ENCODE assay signal across 8 cellular contexts in the genomic region with DNA sequence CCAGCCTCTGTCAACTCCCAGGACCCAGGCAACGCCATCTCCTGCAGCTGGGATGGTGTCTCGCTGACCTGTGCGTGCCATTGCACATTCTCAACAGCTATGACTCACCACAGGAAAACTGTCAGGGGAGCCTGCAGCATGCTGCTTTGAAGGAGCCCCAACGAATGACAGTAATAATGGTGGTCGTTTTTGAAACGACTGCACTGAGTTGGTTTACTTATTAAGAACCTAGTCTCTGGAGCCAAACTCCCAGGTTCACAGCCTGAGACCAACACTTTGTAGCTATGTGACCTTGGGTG. TPM values are rescaled to one million over a fixed set of nuclear protein-coding genes. Genes with fewer than 3 reads are reported as not detected.
A peak's percentile ranks its signal among the peaks of the same experiment; 100 is the strongest.
DNase-seq lines count a peak whose midpoint lies in the region; ATAC-seq and TF ChIP-seq lines count a peak whose summit lies in the region.

No MANE protein-coding gene starts in this region.

- H3K4me3 Mint-ChIP-seq in endodermal cell, result no peak overlapping the region

- peaks cover 58% of the 10 kb centered on the region for H3K27me3 Mint-ChIP-seq in endodermal cell (ENCODE audit: insufficient read depth)

- peaks cover 6% of the 10 kb centered on the region for H3K4me1 Mint-ChIP-seq in endodermal cell

- intact Hi-C loops in right cardiac atrium (cut with DNase I), result loop anchor here in 2 of 4 donors (5.0 to 10.0 kb wide), 3 partner anchors 36 to 98 kb away; a partner anchor contains a TSS

- H3K36me3 Mint-ChIP-seq in endodermal cell (ENCODE audit: low read depth), result no peaks in the 10 kb centered on the region

- H3K9me3 ChIP-seq in adipocyte (ENCODE audit: control insufficient read depth, low read length), result no peaks in the 10 kb centered on the region
- no peaks in the 10 kb centered on the region for H3K9me3 ChIP-seq in right cardiac atrium (ENCODE audit: control insufficient read depth, low read length)
- no peaks in the 10 kb centered on the region for H3K9me3 ChIP-seq in subcutaneous abdominal adipose tissue (ENCODE audit: control insufficient read depth in 5 of 5, low read length in 5 of 5)
- peaks cover 7% of the 10 kb centered on the region for H3K9me3 ChIP-seq in endodermal cell (ENCODE audit: control insufficient read depth, low read length)
- no peaks in the 10 kb centered on the region for H3K9me3 ChIP-seq in HAP-1

- peak; percentile 58 for DNase-seq in HS-5 (ENCODE audit: low read depth)
- DNase-seq in adipocyte (ENCODE audit: low read depth), result peak; percentile 82
- peak in 1 of 3 donors; percentile 28 for DNase-seq in right cardiac atrium
- no peak for DNase-seq in endodermal cell
- DNase-seq in DMS153 (lab: John Stamatoyannopoulos, UW), result no peak
- DNase-seq in hippocampal formation (lab: John Stamatoyannopoulos, UW), result no peak
- no peak for DNase-seq in HAP-1 (ENCODE audit: low spot score in 2 of 2)

- H3K27me3 ChIP-seq in adipocyte (replicated peaks; ENCODE audit: control insufficient read depth, insufficient read depth, low read length) (no peaks in the 10 kb centered on the region), right cardiac atrium (ENCODE audit: control insufficient read depth, insufficient read depth) (no peaks in the 10 kb centered on the region), subcutaneous abdominal adipose tissue (ENCODE audit: control insufficient read depth in 5 of 5, insufficient read depth in 4 of 5, low read length in 5 of 5) (no peaks in the 10 kb centered on the region), endodermal cell (ENCODE audit: control insufficient read depth, insufficient read depth, low read length, poor library complexity, severe bottlenecking) (peaks cover 19% of the 10 kb centered on the region), HAP-1 (ENCODE audit: low read depth) (no peaks in the 10 kb centered on the region)

- in situ Hi-C loops in HAP-1 (cut with MboI; ENCODE audit: low sequenced_read_pairs), result loop anchor here (10.0 kb wide), 1 partner anchor 68 kb away; no protein-coding TSS in a partner anchor

- peak; percentile 7 to 59 for ATAC-seq in right cardiac atrium

- H3K27ac ChIP-seq in right cardiac atrium (ENCODE audit: low read length), result no peak overlapping the region
- peak overlapping the region; percentile 42 for H3K27ac ChIP-seq in subcutaneous abdominal adipose tissue (ENCODE audit: low read depth, low read length)
- no peak overlapping the region for H3K27ac ChIP-seq in endodermal cell (ENCODE audit: low read depth, low read length)

- no peaks in the 10 kb centered on the region for H3K9me3 Mint-ChIP-seq in endodermal cell

- H3K4me1 ChIP-seq in adipocyte (ENCODE audit: control insufficient read depth, insufficient read depth, low read length) (peaks cover 46% of the 10 kb centered on the region), right cardiac atrium (ENCODE audit: control insufficient read depth, insufficient read depth, low read length) (no peaks in the 10 kb centered on the region), subcutaneous abdominal adipose tissue (ENCODE audit: control insufficient read depth in 5 of 5, insufficient read depth in 5 of 5, low read length in 5 of 5) (peaks cover 6 to 36% (median 28%) of the 10 kb centered on the region in 5 donors), endodermal cell (ENCODE audit: control insufficient read depth, insufficient read depth, low read length) (no peaks in the 10 kb centered on the region), HAP-1 (peaks cover 7% of the 10 kb centered on the region)

- H3K9ac ChIP-seq in adipocyte (ENCODE audit: low read length) (peak overlapping the region; percentile 48), subcutaneous abdominal adipose tissue (ENCODE audit: low read length in 5 of 5) (no peak overlapping the region), endodermal cell (ENCODE audit: extremely low read depth, low read length, poor library complexity, severe bottlenecking) (no peak overlapping the region)

- H3K36me3 ChIP-seq in adipocyte (ENCODE audit: control insufficient read depth, insufficient read depth, low read length, severe bottlenecking) (no peaks in the 10 kb centered on the region), subcutaneous abdominal adipose tissue (ENCODE audit: control insufficient read depth in 5 of 5, insufficient read depth in 5 of 5, low read length in 5 of 5) (peaks cover 0 to 4% (median 0%) of the 10 kb centered on the region in 5 donors), endodermal cell (ENCODE audit: control insufficient read depth, insufficient read depth, low read length) (no peaks in the 10 kb centered on the region), HAP-1 (replicated peaks) (no peaks in the 10 kb centered on the region)

- no peak overlapping the region for H3K4me3 ChIP-seq in adipocyte (ENCODE audit: low read length)
- no peak overlapping the region for H3K4me3 ChIP-seq in right cardiac atrium (ENCODE audit: low read length)
- H3K4me3 ChIP-seq in subcutaneous abdominal adipose tissue (ENCODE audit: low read depth in 1 of 5, low read length in 5 of 5), result no peak overlapping the region
- H3K4me3 ChIP-seq in endodermal cell (ENCODE audit: low read length), result no peak overlapping the region
- no peak overlapping the region for H3K4me3 ChIP-seq in HAP-1

- 26% methylated on average over 6 of the region's 6 CpGs for WGBS in right cardiac atrium
- WGBS in endodermal cell (ENCODE audit: insufficient coverage in 1 of 2, insufficient read length in 1 of 2), 2 experiments, result 67 to 69% methylated on average over 3 to 6 of the region's 6 CpGs

- H3K27ac Mint-ChIP-seq in endodermal cell, result no peak overlapping the region

- no peak for TF ChIP-seq CTCF in endodermal cell (conservative IDR thresholded peaks at IDR 0.05)

RNA-seq across cellular contexts. Expression of a gene that starts 21.6 kb away (rescaled TPM):
- total RNA-seq in right cardiac atrium, result 10 to 100 TPM; 36.4 to 79.5 (median 49.1) TPM
- 48.7 TPM for polyA plus RNA-seq in right cardiac atrium
- 1 to 10 TPM; 4.0 to 4.7 TPM for total RNA-seq in endodermal cell
- 2.4 TPM for polyA plus RNA-seq in endodermal cell (2013, experiment 1 of 2)
- polyA plus RNA-seq in endodermal cell (2013, experiment 2 of 2), result 2.2 TPM

RNA-seq across cellular contexts. Expression of a gene that starts 33.4 kb away (rescaled TPM):
- total RNA-seq in right cardiac atrium (10 to 100 TPM; 11.3 to 13.8 (median 12.7) TPM), endodermal cell (10 to 100 TPM in 1 of 2 donors, 1 to 10 TPM in 1; 8.9 to 10.3 TPM)
- polyA plus RNA-seq in right cardiac atrium, result 4.4 TPM
- 10.1 TPM for polyA plus RNA-seq in endodermal cell (2013, experiment 1 of 2)
- 9.5 TPM for polyA plus RNA-seq in endodermal cell (2013, experiment 2 of 2)

RNA-seq across cellular contexts. Expression of a gene that starts 58.9 kb away (rescaled TPM):
- 10 to 100 TPM; 59.8 to 73.7 (median 62.1) TPM for total RNA-seq in right cardiac atrium
- 50.8 TPM for polyA plus RNA-seq in right cardiac atrium
- total RNA-seq in endodermal cell, result 100 to 1,000 TPM; 187 to 210 TPM
- polyA plus RNA-seq in endodermal cell (2013, experiment 1 of 2), result 247 TPM
- polyA plus RNA-seq in endodermal cell (2013, experiment 2 of 2), result 229 TPM

Comparison
In these comparisons a context has a peak if more than half of its experiments do, and no peak if none do; other contexts are left out.
1. DNase-seq: peak in HS-5 (single experiment) and adipocyte (single experiment); none in endodermal cell (single experiment), DMS153 (single experiment), hippocampal formation (0 of 2) and HAP-1 (0 of 2).
2. RNA of a gene that starts 21.6 kb away (total RNA-seq): 36.4 to 79.5 TPM in right cardiac atrium; 4.0 to 4.7 TPM in endodermal cell; every median in the first group is over 4 times any median in the second.